ENCODE assay signal across 5 cellular contexts in genomic region chr12:117999806-118000205, GRCh38. TPM values are rescaled to one million over a fixed set of nuclear protein-coding genes. Genes with fewer than 3 reads are reported as not detected.
"Had no signal": no experiment of that assay in that cellular context is flagged by ENCODE, and none has a peak within 500 bp of the region (broad histone marks: within the 10 kb centered on the region; RNA-seq: fewer than 3 reads in every experiment).

No MANE protein-coding gene starts in this region.

RNA-seq across cellular contexts. Expression of gene KSR2, which starts 31.0 kb away (rescaled TPM):
- total RNA-seq: activated B cell treated with CpG ODN at 0.5 μM for 24 hours; activated CD8-positive, alpha-beta memory T cell treated with anti-CD3 and anti-CD28 coated beads, Interleukin-2, amount 10 ng/mL, durations not matched to agents 7 days and 5 days; activated CD8-positive, alpha-beta T cell treated with anti-CD3 and anti-CD28 coated beads, Interleukin-2, amount 10 ng/mL, durations not matched to agents 7 days and 5 days; aorta; chondrocyte had no signal
- polyA plus RNA-seq: aorta had no signal
